In the genomic region with DNA sequence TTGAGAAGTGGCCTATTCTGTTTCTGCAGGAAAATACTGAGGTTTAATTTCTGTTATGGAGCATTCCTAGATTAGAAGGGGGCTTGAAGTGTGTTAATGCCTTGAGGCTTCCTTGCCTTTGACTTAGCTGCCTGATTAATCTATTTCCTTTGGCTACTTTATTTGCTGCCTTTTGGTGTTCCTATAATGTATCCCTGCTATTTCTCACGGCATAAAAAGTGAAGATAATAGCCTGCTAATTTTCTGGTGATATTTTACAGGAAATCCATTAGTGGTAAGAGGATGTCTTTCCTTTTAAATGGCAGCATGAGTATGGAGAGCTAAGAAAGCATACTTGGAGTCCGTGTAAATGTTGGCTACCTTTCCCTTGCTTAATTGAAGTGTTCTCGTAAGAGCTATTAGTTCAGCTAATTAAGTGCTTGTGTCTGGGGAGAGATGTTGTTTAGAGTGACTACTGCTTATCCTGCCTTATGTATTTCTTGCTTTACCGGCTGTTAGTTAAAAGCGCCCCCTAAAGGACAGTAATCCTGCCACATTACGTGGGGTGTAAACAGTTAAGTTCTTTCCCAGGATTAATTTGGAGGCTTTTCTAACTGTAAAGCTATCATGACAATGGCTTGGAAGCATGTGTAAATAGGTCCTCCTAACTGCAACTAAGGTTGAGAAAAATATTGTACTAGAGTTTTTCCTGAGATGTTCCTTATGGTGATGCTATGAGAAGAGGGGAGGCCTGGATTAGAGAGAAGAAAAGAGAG, we compare ENCODE assay signal across 13 cellular contexts. TPM values are rescaled to one million over a fixed set of nuclear protein-coding genes. Genes with fewer than 3 reads are reported as not detected.
A peak's percentile ranks its signal among the peaks of the same experiment; 100 is the strongest.
DNase-seq lines count a peak whose midpoint lies in the region; ATAC-seq, FAIRE-seq and TF ChIP-seq lines count a peak whose summit lies in the region.
"Had no signal": no experiment of that assay in that cellular context is flagged by ENCODE, and none has a peak within 500 bp of the region (broad histone marks: within the 10 kb centered on the region; RNA-seq: fewer than 3 reads in every experiment).

No MANE protein-coding gene starts in this region.

- no peaks in the 10 kb centered on the region for H3K4me1 ChIP-seq in endothelial cell of umbilical vein (ENCODE audit: control insufficient read depth, extremely low read depth, insufficient read depth, low read length)
- H3K4me1 ChIP-seq: tibial artery had no signal

- intact Hi-C loops in endothelial cell of umbilical vein (cut with micrococcal nuclease), result loop anchor here (1.0 kb wide), 1 partner anchor 255 kb away; no protein-coding TSS in a partner anchor
- intact Hi-C loops in head of caudate nucleus (cut with DNase I), result loop anchor here (5.0 kb wide), 1 partner anchor 494 kb away; no protein-coding TSS in a partner anchor

- ATAC-seq in GM19397 (IDR thresholded peaks at IDR 0.05; ENCODE audit: unreplicated experiment) (no peak), GM21737 (IDR thresholded peaks at IDR 0.05; ENCODE audit: unreplicated experiment) (no peak)
- ATAC-seq: sciatic nerve, T-helper 17 cell had no signal

- no peaks in the 10 kb centered on the region for H3K79me2 ChIP-seq in endothelial cell of umbilical vein (ENCODE audit: control insufficient read depth, insufficient read depth, low read length)

- no peaks in the 10 kb centered on the region for H3K9me1 ChIP-seq in endothelial cell of umbilical vein (replicated peaks; ENCODE audit: control insufficient read depth, extremely low read depth, insufficient read depth, low read length)

- H3K36me3 ChIP-seq in GM06990 (ENCODE audit: control insufficient read depth, insufficient read depth, low read length), result no peaks in the 10 kb centered on the region
- H3K36me3 ChIP-seq in endothelial cell of umbilical vein (ENCODE audit: control insufficient read depth in 2 of 2, extremely low read depth in 1 of 2, insufficient read depth in 2 of 2, low read length in 2 of 2), result no peaks in the 10 kb centered on the region
- H3K36me3 ChIP-seq: tibial artery had no signal

- H3K4me3 ChIP-seq in AG04450 (ENCODE audit: low read depth, low read length) (no peak overlapping the region), GM06990 (replicated peaks; ENCODE audit: low read depth, low read length) (no peak overlapping the region), endothelial cell of umbilical vein (replicated peaks in 1 of 3; ENCODE audit: insufficient read depth in 1 of 3, low read depth in 1 of 3, low read length in 3 of 3) (no peak overlapping the region)
- H3K4me3 ChIP-seq: tibial artery had no signal

- H3K9ac ChIP-seq in endothelial cell of umbilical vein (replicated peaks; ENCODE audit: extremely low read depth, insufficient read depth, low read length), result no peak overlapping the region

- H3K27ac ChIP-seq in AG04450 (ENCODE audit: low read depth, low read length) (no peak overlapping the region), endothelial cell of umbilical vein (ENCODE audit: insufficient read depth, low read depth, low read length) (no peak overlapping the region)
- H3K27ac ChIP-seq: tibial artery had no signal

- H3K4me2 ChIP-seq in endothelial cell of umbilical vein (ENCODE audit: insufficient read depth, low read length), result no peak overlapping the region

- TF ChIP-seq POLR2A in endothelial cell of umbilical vein (IDR thresholded peaks at IDR 0.05; ENCODE audit: low read depth, low read length), result no peak

- DNase-seq in AG04450 (ENCODE audit: low read depth, low spot score) (no peak), GM06990 (ENCODE audit: extremely low read depth, insufficient read length) (no peak), NCI-H1105 treated with DMSO at 0.1 percent for 48 hours (lab: John Stamatoyannopoulos, UW) (peak; percentile 6), endothelial cell of umbilical vein (ENCODE audit: low read depth, low spot score) (peak; percentile 2), head of caudate nucleus (no peak)
- DNase-seq in activated effector memory CD4-positive, alpha-beta T cell treated with anti-CD3 and anti-CD28 coated beads, Interleukin-2, amount 50 U/mL, for 16 hours, result no peak
- DNase-seq: EL, KBM-7, T-helper 17 cell, tibial artery had no signal

- H3K27me3 ChIP-seq in AG04450 (ENCODE audit: control insufficient read depth, insufficient read depth, low read length) (peaks cover 8% of the 10 kb centered on the region), GM06990 (replicated peaks; ENCODE audit: control insufficient read depth, insufficient read depth, low read length) (no peaks in the 10 kb centered on the region), endothelial cell of umbilical vein (ENCODE audit: control insufficient read depth in 2 of 2, insufficient read depth in 2 of 2, low read length in 2 of 2) (peaks cover 0 to 4% of the 10 kb centered on the region in 2 experiments)

- POLR2A ChIA-PET in AG04450 (lab: Yijun Ruan, JAX) (no interaction called here), endothelial cell of umbilical vein (lab: Charles Lee) (no interaction called here)

- H4K20me1 ChIP-seq in endothelial cell of umbilical vein (replicated peaks; ENCODE audit: control insufficient read depth, extremely low read depth, insufficient read depth, low read length), result no peaks in the 10 kb centered on the region

- TF ChIP-seq CTCF in AG04450 (IDR thresholded peaks at IDR 0.05; ENCODE audit: low read depth, low read length), result peak; percentile 38
- peak; percentile 35 for TF ChIP-seq CTCF in GM06990 (IDR thresholded peaks at IDR 0.05; ENCODE audit: insufficient read depth, low read length, poor library complexity, severe bottlenecking)
- peak in 1 of 2 donors; percentile 15 for TF ChIP-seq CTCF in endothelial cell of umbilical vein (IDR thresholded peaks at IDR 0.05; ENCODE audit: extremely low read depth in 1 of 2, insufficient read depth in 1 of 2, low read depth in 1 of 2, low read length in 2 of 2)

- dilution Hi-C loops in endothelial cell of umbilical vein (cut with MboI; ENCODE audit: extremely low pct_ligation_motif_present, low sequenced_read_pairs), result no loop called here

- CTCF ChIA-PET in AG04450 (lab: Charles Lee), result interaction anchor here (1.0 to 5.1 kb wide), 13 partner anchors 16 to 493 kb away, joined by 3 to 39 read pairs (median 8); a partner anchor contains a TSS
- CTCF ChIA-PET in endothelial cell of umbilical vein (lab: Charles Lee), result interaction anchor here (0.8 to 7.1 kb wide), 16 partner anchors 9 to 494 kb away, joined by 3 to 51 read pairs (median 4); a partner anchor contains a TSS

- H2AFZ ChIP-seq in endothelial cell of umbilical vein (ENCODE audit: low read depth, low read length), result no peak overlapping the region

- H3K9me3 ChIP-seq in AG04450 (ENCODE audit: control insufficient read depth, insufficient read depth, low read length), result peaks cover 11% of the 10 kb centered on the region; the same call in 1 of the 2 replicates
- H3K9me3 ChIP-seq in endothelial cell of umbilical vein (replicated peaks; ENCODE audit: control insufficient read depth, insufficient read depth, low read length), result no peaks in the 10 kb centered on the region

- BruUV-seq in endothelial cell of umbilical vein (replicated peaks; lab: Mats Ljungman, UMichigan), result no TSS peak

- no peak for FAIRE-seq in endothelial cell of umbilical vein (lab: Jason Lieb, UNC)

TF ChIP-seq in endothelial cell of umbilical vein, 7 proteins besides CTCF, POLR2A, EP300 and RAD21:
- TF ChIP-seq MYC (IDR thresholded peaks at IDR 0.05; ENCODE audit: low read depth, low read length) (no peak), JUN (IDR thresholded peaks at IDR 0.05; ENCODE audit: borderline replicate concordance, insufficient read depth, insufficient read length, low read depth) (no peak), POLR2AphosphoS5 (IDR thresholded peaks at IDR 0.05; ENCODE audit: insufficient read depth, low read depth, low read length) (no peak)

RNA-seq across cellular contexts. Expression of a gene that starts 45.6 kb away (rescaled TPM):
- polyA plus RNA-seq in AG04450 (2011; rRNA removed), result 1.6 and 2.3 TPM in 2 replicates
- 2.3 and 5.0 TPM in 2 replicates for polyA minus RNA-seq in AG04450 (2011; rRNA and poly(A)+ RNA removed)
- 3.1 TPM in 2 replicates for total RNA-seq in endothelial cell of umbilical vein
- 1.4 and 1.5 TPM in 2 replicates for polyA plus RNA-seq in endothelial cell of umbilical vein
- 1.3 TPM in 2 replicates for polyA plus RNA-seq in endothelial cell of umbilical vein (2011; cell fraction: cytosol; rRNA removed)
- 1.8 and 2.3 TPM in 2 replicates for polyA plus RNA-seq in endothelial cell of umbilical vein (2011; cell fraction: nucleus; rRNA removed)
- polyA plus RNA-seq in endothelial cell of umbilical vein (2012), result 1.5 TPM in 2 replicates
- polyA minus RNA-seq in endothelial cell of umbilical vein, result 4.7 and 5.0 TPM in 2 replicates
- 4.9 TPM for polyA minus RNA-seq in endothelial cell of umbilical vein (2011; cell fraction: cytosol; rRNA and poly(A)+ RNA removed)
- 1.6 and 2.1 TPM in 2 replicates for polyA minus RNA-seq in endothelial cell of umbilical vein (2011; cell fraction: nucleus; rRNA and poly(A)+ RNA removed)

RNA-seq across cellular contexts. Expression of a gene that starts 57.1 kb away (rescaled TPM):
- polyA plus RNA-seq in AG04450 (2011; rRNA removed) (not detected in 2 replicates), endothelial cell of umbilical vein (not detected in 2 replicates)
- not detected in 2 replicates for polyA minus RNA-seq in AG04450 (2011; rRNA and poly(A)+ RNA removed)
- 0.15 TPM in 1 of 2 replicates, not detected in the other for total RNA-seq in endothelial cell of umbilical vein
- 0.03 TPM in 1 of 2 replicates, not detected in the other for polyA plus RNA-seq in endothelial cell of umbilical vein (2011; cell fraction: cytosol; rRNA removed)
- 0.06 and 0.08 TPM in 2 replicates for polyA plus RNA-seq in endothelial cell of umbilical vein (2011; cell fraction: nucleus; rRNA removed)
- 0.20 and 0.27 TPM in 2 replicates for polyA plus RNA-seq in endothelial cell of umbilical vein (2012)
- 0.08 TPM in 1 of 2 replicates, not detected in the other for polyA minus RNA-seq in endothelial cell of umbilical vein
- polyA minus RNA-seq in endothelial cell of umbilical vein (2011; cell fraction: cytosol; rRNA and poly(A)+ RNA removed), result not detected
- not detected in 2 replicates for polyA minus RNA-seq in endothelial cell of umbilical vein (2011; cell fraction: nucleus; rRNA and poly(A)+ RNA removed)
- total RNA-seq: sciatic nerve, T-helper 17 cell had no signal

Comparison
In these comparisons a context has a peak if more than half of its experiments do, and no peak if none do; other contexts are left out.
1. DNase-seq: peak in NCI-H1105 treated with DMSO at 0.1 percent for 48 hours (single experiment) and endothelial cell of umbilical vein (single experiment); none in AG04450 (single experiment), GM06990 (single experiment), activated effector memory CD4-positive, alpha-beta T cell treated with anti-CD3 and anti-CD28 coated beads, Interleukin-2, amount 50 U/mL, for 16 hours (single experiment) and head of caudate nucleus (0 of 42).